9 cellular contexts compared by ENCODE assay signal in the genomic region with DNA sequence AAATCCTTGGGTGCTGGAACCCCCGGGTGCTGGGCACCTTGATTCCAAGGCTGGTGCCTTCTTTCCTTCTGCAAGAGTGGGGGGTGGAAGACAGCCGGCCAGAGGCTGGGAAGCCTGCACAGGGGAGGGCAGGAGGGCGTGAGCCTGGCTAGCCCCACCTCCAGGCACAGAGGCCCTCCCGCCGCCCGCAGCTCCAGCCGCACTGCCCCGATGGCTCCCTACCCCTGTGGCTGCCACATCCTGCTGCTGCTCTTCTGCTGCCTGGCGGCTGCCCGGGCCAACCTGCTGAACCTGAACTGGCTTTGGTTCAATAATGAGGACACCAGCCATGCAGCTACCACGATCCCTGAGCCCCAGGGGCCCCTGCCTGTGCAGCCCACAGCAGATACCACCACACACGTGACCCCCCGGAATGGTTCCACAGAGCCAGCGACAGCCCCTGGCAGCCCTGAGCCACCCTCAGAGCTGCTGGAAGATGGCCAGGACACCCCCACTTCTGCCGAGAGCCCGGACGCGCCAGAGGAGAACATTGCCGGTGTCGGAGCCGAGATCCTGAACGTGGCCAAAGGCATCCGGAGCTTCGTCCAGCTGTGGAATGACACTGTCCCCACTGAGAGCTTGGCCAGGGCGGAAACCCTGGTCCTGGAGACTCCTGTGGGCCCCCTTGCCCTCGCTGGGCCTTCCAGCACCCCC. TPM values are rescaled to one million over a fixed set of nuclear protein-coding genes. Genes with fewer than 3 reads are reported as not detected.
DNase-seq lines count a peak whose midpoint lies in the region; ATAC-seq and TF ChIP-seq lines count a peak whose summit lies in the region.
"Had no signal": no experiment of that assay in that cellular context is flagged by ENCODE, and none has a peak within 500 bp of the region (broad histone marks: within the 10 kb centered on the region; RNA-seq: fewer than 3 reads in every experiment).

No MANE protein-coding gene starts in this region.

- ATAC-seq in activated CD8-positive, alpha-beta T cell treated with anti-CD3 and anti-CD28 coated beads for 36 hours, result peak; percentile 51
- ATAC-seq in left ventricle myocardium superior, result peak; percentile 89

- H3K36me3 ChIP-seq in suprapubic skin, result peaks cover 6% of the 10 kb centered on the region

- TF ChIP-seq EP300 in suprapubic skin (IDR thresholded peaks at IDR 0.05), result no peak

- no peaks in the 10 kb centered on the region for H3K4me1 Mint-ChIP-seq in activated CD8-positive, alpha-beta T cell treated with anti-CD3 and anti-CD28 coated beads for 36 hours (ENCODE audit: low read depth)

- H3K4me3 Mint-ChIP-seq in activated CD8-positive, alpha-beta T cell treated with anti-CD3 and anti-CD28 coated beads for 36 hours, result no peak overlapping the region
- H3K4me3 Mint-ChIP-seq: activated CD4-positive, alpha-beta memory T cell treated with anti-CD3 and anti-CD28 coated beads for 36 hours had no signal

- no peak overlapping the region for H3K27ac ChIP-seq in suprapubic skin

- peak; percentile 38 for DNase-seq in HK-2 (ENCODE audit: unreplicated experiment)
- DNase-seq in activated CD8-positive, alpha-beta T cell treated with anti-CD3 and anti-CD28 coated beads for 36 hours, result no peak
- peak; percentile 78 for DNase-seq in left ventricle myocardium superior
- no peak for DNase-seq in suprapubic skin (ENCODE audit: low spot score in 2 of 2)
- DNase-seq in stimulated activated CD4-positive, alpha-beta T cell treated with anti-CD3 and anti-CD28 coated beads, Interleukin-4, amount 100 ng/mL, for 4 hours, result no peak
- no peak for DNase-seq in NCI-H774 (lab: John Stamatoyannopoulos, UW)
- no peak for DNase-seq in activated T-cell treated with anti-CD3 and anti-CD28 coated beads for 4 hours
- DNase-seq: activated CD4-positive, alpha-beta memory T cell treated with anti-CD3 and anti-CD28 coated beads for 36 hours; stimulated activated CD4-positive, alpha-beta T cell treated with anti-CD3 and anti-CD28 coated beads, Interleukin-4, amount 100 ng/mL, for 1 hour had no signal

- 34% methylated on average over 12 of the region's 26 CpGs for WGBS in suprapubic skin

- H3K9me3 ChIP-seq in suprapubic skin, result no peaks in the 10 kb centered on the region

- H3K27me3 Mint-ChIP-seq in activated CD8-positive, alpha-beta T cell treated with anti-CD3 and anti-CD28 coated beads for 36 hours, result no peaks in the 10 kb centered on the region

- peaks cover 8% of the 10 kb centered on the region for H3K9me3 Mint-ChIP-seq in activated CD8-positive, alpha-beta T cell treated with anti-CD3 and anti-CD28 coated beads for 36 hours

- POLR2A ChIA-PET in activated CD8-positive, alpha-beta T cell treated with anti-CD3 and anti-CD28 coated beads for 36 hours (lab: Charles Lee), result interaction anchor here (0.6 kb wide), 1 partner anchor 101 kb away, joined by 3 read pairs; no protein-coding TSS in a partner anchor

- H3K36me3 Mint-ChIP-seq in activated CD8-positive, alpha-beta T cell treated with anti-CD3 and anti-CD28 coated beads for 36 hours (ENCODE audit: low read depth), result no peaks in the 10 kb centered on the region
- H3K36me3 Mint-ChIP-seq: activated CD4-positive, alpha-beta memory T cell treated with anti-CD3 and anti-CD28 coated beads for 36 hours had no signal

- TF ChIP-seq POLR2A in suprapubic skin (IDR thresholded peaks at IDR 0.05), result no peak

- TF ChIP-seq CTCF in activated CD8-positive, alpha-beta T cell treated with anti-CD3 and anti-CD28 coated beads for 36 hours (IDR thresholded peaks at IDR 0.05), result no peak
- no peak for TF ChIP-seq CTCF in suprapubic skin (IDR thresholded peaks at IDR 0.05)

- H3K27me3 ChIP-seq in suprapubic skin, result no peaks in the 10 kb centered on the region

- CTCF ChIA-PET in activated CD8-positive, alpha-beta T cell treated with anti-CD3 and anti-CD28 coated beads for 36 hours (lab: Charles Lee), result interaction anchor here (0.9 kb wide), 1 partner anchor 16 kb away, joined by 3 read pairs; no protein-coding TSS in a partner anchor

- no peak overlapping the region for H3K27ac Mint-ChIP-seq in activated CD8-positive, alpha-beta T cell treated with anti-CD3 and anti-CD28 coated beads for 36 hours
- H3K27ac Mint-ChIP-seq: activated CD4-positive, alpha-beta memory T cell treated with anti-CD3 and anti-CD28 coated beads for 36 hours had no signal

- intact Hi-C loops in activated CD8-positive, alpha-beta T cell treated with anti-CD3 and anti-CD28 coated beads for 36 hours (cut with micrococcal nuclease), result no loop called here
- intact Hi-C loops in left ventricle myocardium superior (cut with micrococcal nuclease), result no loop called here

- peaks cover 54% of the 10 kb centered on the region for H3K4me1 ChIP-seq in suprapubic skin

- H3K4me3 ChIP-seq in suprapubic skin, result peak overlapping the region; percentile 34

RNA-seq across cellular contexts. Expression of a gene that starts 50.5 kb away (rescaled TPM):
- total RNA-seq in activated CD8-positive, alpha-beta T cell treated with anti-CD3 and anti-CD28 coated beads for 36 hours, result 1 to 10 TPM; 9.4 to 9.7 TPM
- total RNA-seq in left ventricle myocardium superior, result 52.4 TPM
- 100 to 1,000 TPM in 2 of 4 donors, 10 to 100 TPM in 2; 71.9 to 157 (median 101) TPM for total RNA-seq in suprapubic skin

Comparison
In these comparisons a context has a peak if more than half of its experiments do, and no peak if none do; other contexts are left out.
1. DNase-seq: peak in HK-2 (single experiment) and left ventricle myocardium superior (single experiment); none in activated CD8-positive, alpha-beta T cell treated with anti-CD3 and anti-CD28 coated beads for 36 hours (single experiment), suprapubic skin (0 of 2), stimulated activated CD4-positive, alpha-beta T cell treated with anti-CD3 and anti-CD28 coated beads, Interleukin-4, amount 100 ng/mL, for 4 hours (0 of 2), NCI-H774 (single experiment) and activated T-cell treated with anti-CD3 and anti-CD28 coated beads for 4 hours (single experiment).